Comparison of ENCODE assay signal across 28 cellular contexts in the genomic region with DNA sequence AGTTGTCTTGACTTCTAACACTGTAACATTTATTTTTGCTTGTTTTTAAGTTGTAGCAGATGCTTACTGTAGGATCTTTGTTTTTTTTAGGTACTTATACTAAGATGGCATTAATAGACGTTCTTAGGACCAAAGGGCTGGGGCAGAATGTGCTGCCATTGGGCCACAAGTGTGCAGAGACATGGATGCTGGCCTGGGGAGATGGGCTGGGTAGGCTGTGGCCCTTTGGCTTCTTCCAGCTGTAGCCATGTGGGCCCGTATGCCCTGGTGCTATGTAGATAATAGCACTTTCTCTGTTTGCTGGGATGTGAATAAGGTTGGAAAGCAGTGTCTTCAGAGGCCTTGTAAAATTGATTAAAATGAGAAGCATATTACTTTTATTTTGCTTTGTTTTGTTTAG. TPM values are rescaled to one million over a fixed set of nuclear protein-coding genes. Genes with fewer than 3 reads are reported as not detected.
"Had no signal": no experiment of that assay in that cellular context is flagged by ENCODE, and none has a peak within 500 bp of the region (broad histone marks: within the 10 kb centered on the region; RNA-seq: fewer than 3 reads in every experiment).

No MANE protein-coding gene starts in this region.

- H3K36me3 Mint-ChIP-seq: activated naive CD8-positive, alpha-beta T cell treated with anti-CD3 and anti-CD28 coated beads, Interleukin-2, amount 10 ng/mL, durations not matched to agents 7 days and 5 days had no signal

- H3K27ac Mint-ChIP-seq: activated CD4-positive, alpha-beta T cell treated with anti-CD3 and anti-CD28 coated beads for 36 hours; activated CD4-positive, alpha-beta T cell treated with anti-CD3 and anti-CD28 coated beads, Interleukin-2, amount 10 ng/mL, durations not matched to agents 7 days and 5 days; activated CD8-positive, alpha-beta T cell treated with anti-CD3 and anti-CD28 coated beads, Interleukin-2, amount 10 ng/mL, durations not matched to agents 7 days and 5 days; activated naive CD4-positive, alpha-beta T cell treated with anti-CD3 and anti-CD28 coated beads, Interleukin-2, amount 50 U/mL, for 24 hours; activated naive CD8-positive, alpha-beta T cell treated with anti-CD3 and anti-CD28 coated beads, Interleukin-2, amount 10 ng/mL, durations not matched to agents 7 days and 5 days; activated T-cell treated with anti-CD3 and anti-CD28 coated beads, Interleukin-2, amount 50 U/mL, for 24 hours; activated T-helper 2 cell treated with anti-CD3 and anti-CD28 coated beads, Interferon-gamma antibody, Interleukin-2, Interleukin-4, amounts not matched to agents 10 μg/mL and 5 μg/mL and 100 μg/mL, durations not matched to agents 14 hours and 24 hours and 36 hours; WTC11 had no signal

- H3K4me1 ChIP-seq: ascending aorta had no signal

- H3K4me1 Mint-ChIP-seq: activated CD4-positive, alpha-beta T cell treated with anti-CD3 and anti-CD28 coated beads for 36 hours; activated CD4-positive, alpha-beta T cell treated with anti-CD3 and anti-CD28 coated beads, Interleukin-2, amount 10 ng/mL, durations not matched to agents 7 days and 5 days; activated naive CD4-positive, alpha-beta T cell treated with anti-CD3 and anti-CD28 coated beads, Interleukin-2, amount 50 U/mL, for 24 hours; activated naive CD8-positive, alpha-beta T cell treated with anti-CD3 and anti-CD28 coated beads, Interleukin-2, amount 10 ng/mL, durations not matched to agents 7 days and 5 days had no signal

- H2AFZ ChIP-seq: PC-9 had no signal

- H3K4me3 ChIP-seq: ascending aorta, cardiac muscle cell, PC-9, SJCRH30, SK-N-MC had no signal

- ATAC-seq: activated CD4-positive, alpha-beta T cell treated with anti-CD3 and anti-CD28 coated beads for 36 hours; activated CD4-positive, CD25-positive, alpha-beta regulatory T cell treated with anti-CD3 and anti-CD28 coated beads, Interleukin-2, amount 50 U/mL, for 24 hours; activated CD8-positive, alpha-beta T cell treated with anti-CD3 and anti-CD28 coated beads, Interleukin-2, amount 10 ng/mL, durations not matched to agents 7 days and 5 days; WTC11 had no signal

- H3K4me3 Mint-ChIP-seq: activated CD4-positive, alpha-beta T cell treated with anti-CD3 and anti-CD28 coated beads for 36 hours; activated CD4-positive, alpha-beta T cell treated with anti-CD3 and anti-CD28 coated beads, Interleukin-2, amount 10 ng/mL, durations not matched to agents 7 days and 5 days; activated CD8-positive, alpha-beta T cell treated with anti-CD3 and anti-CD28 coated beads, Interleukin-2, amount 10 ng/mL, durations not matched to agents 7 days and 5 days; activated naive CD4-positive, alpha-beta T cell treated with anti-CD3 and anti-CD28 coated beads, Interleukin-2, amount 50 U/mL, for 24 hours; activated naive CD8-positive, alpha-beta T cell treated with anti-CD3 and anti-CD28 coated beads, Interleukin-2, amount 10 ng/mL, durations not matched to agents 7 days and 5 days; activated T-cell treated with anti-CD3 and anti-CD28 coated beads, Interleukin-2, amount 50 U/mL, for 24 hours; WTC11 had no signal

- H3K4me2 ChIP-seq: PC-9 had no signal

- H3K27me3 ChIP-seq: ascending aorta, cardiac muscle cell, SJCRH30 had no signal

- H3K9me3 ChIP-seq: ascending aorta, SJCRH30 had no signal

- H3K27ac ChIP-seq: ascending aorta, cardiac muscle cell, SK-N-MC had no signal

- DNase-seq: activated CD4-positive, alpha-beta T cell treated with anti-CD3 and anti-CD28 coated beads for 36 hours; activated CD4-positive, alpha-beta T cell treated with anti-CD3 and anti-CD28 coated beads, Interleukin-2, amount 10 ng/mL, durations not matched to agents 7 days and 5 days; activated CD4-positive, alpha-beta T cell treated with anti-CD3 and anti-CD28 coated beads, Interleukin-2, amount 50 U/mL, for 48 hours; activated CD8-positive, alpha-beta T cell treated with anti-CD3 and anti-CD28 coated beads, Interleukin-2, amount 10 ng/mL, durations not matched to agents 7 days and 5 days; activated gamma-delta T cell; activated naive CD4-positive, alpha-beta T cell treated with Interleukin-2 at 50 U/mL for 16 hours; activated naive CD8-positive, alpha-beta T cell treated with anti-CD3 and anti-CD28 coated beads, Interleukin-2, amount 10 ng/mL, durations not matched to agents 7 days and 5 days; activated T-cell treated with anti-CD3 and anti-CD28 coated beads, Interleukin-2, amount 50 U/mL, for 24 hours; amygdala; MM.1S; MV-4-11; NCI-H1092; NCI-H1436 treated with DMSO at 0.1 percent for 48 hours; NCI-H1694 treated with DMSO at 0.1 percent for 48 hours; NCI-H2029; NCI-H510A; NCI-H526; NCI-H748 treated with DMSO at 0.1 percent for 48 hours; NK-92 treated with Interleukin-12 subunit alpha and Interleukin-12 subunit beta, amount 100 ng/mL, for 24 hours; PC-9 had no signal

- H3K36me3 ChIP-seq: cardiac muscle cell, SJCRH30 had no signal

- H3K9me3 Mint-ChIP-seq: activated CD4-positive, alpha-beta T cell treated with anti-CD3 and anti-CD28 coated beads, Interleukin-2, amount 10 ng/mL, durations not matched to agents 7 days and 5 days; activated naive CD4-positive, alpha-beta T cell treated with anti-CD3 and anti-CD28 coated beads, Interleukin-2, amount 50 U/mL, for 24 hours; activated naive CD8-positive, alpha-beta T cell treated with anti-CD3 and anti-CD28 coated beads, Interleukin-2, amount 10 ng/mL, durations not matched to agents 7 days and 5 days; activated T-cell treated with anti-CD3 and anti-CD28 coated beads, Interleukin-2, amount 50 U/mL, for 24 hours; activated T-helper 2 cell treated with anti-CD3 and anti-CD28 coated beads, Interferon-gamma antibody, Interleukin-2, Interleukin-4, amounts not matched to agents 10 μg/mL and 5 μg/mL and 100 μg/mL, durations not matched to agents 14 hours and 24 hours and 36 hours had no signal

RNA-seq across cellular contexts. Expression of a gene that starts 18.8 kb away (rescaled TPM):
- total RNA-seq: activated CD8-positive, alpha-beta T cell treated with anti-CD3 and anti-CD28 coated beads, Interleukin-2, amount 10 ng/mL, durations not matched to agents 7 days and 5 days had no signal
